8 cellular contexts compared by ENCODE assay signal in genomic region chr14:77707355-77707723, GRCh38. TPM values are rescaled to one million over a fixed set of nuclear protein-coding genes. Genes with fewer than 3 reads are reported as not detected.
DNase-seq lines count a peak whose midpoint lies in the region; ATAC-seq and TF ChIP-seq lines count a peak whose summit lies in the region.

No MANE protein-coding gene starts in this region.

- H3K9ac ChIP-seq in duodenal mucosa (ENCODE audit: low read depth in 1 of 2, low read length in 2 of 2): peak overlapping the region; percentile 78 to 86

- H3K27ac ChIP-seq in RWPE1 (peak overlapping the region; percentile 63), duodenal mucosa (ENCODE audit: low read depth, low read length) (no peak overlapping the region), lung (ENCODE audit: low read depth in 1 of 2, low read length in 1 of 2) (peak overlapping the region in 1 of 2 donors; percentile 66), thoracic aorta (peak overlapping the region; percentile 20 to 37)

- H3K4me1 ChIP-seq in duodenal mucosa (ENCODE audit: control insufficient read depth in 1 of 2, insufficient read depth in 2 of 2, low read length in 2 of 2): peaks cover 24 to 29% of the 10 kb centered on the region in 2 donors
- peaks cover 2 to 8% of the 10 kb centered on the region in 2 donors for H3K4me1 ChIP-seq in lung (ENCODE audit: control insufficient read depth in 2 of 2, insufficient read depth in 2 of 2, low read length in 2 of 2)
- H3K4me1 ChIP-seq in thoracic aorta (ENCODE audit: control insufficient read depth in 1 of 2, low read depth in 2 of 2): peaks cover 27% of the 10 kb centered on the region in 2 donors

- DNase-seq in NCI-H446 (lab: John Stamatoyannopoulos, UW) (peak; percentile 8 to 12), NCI-H446 treated with DMSO at 0.1 percent for 48 hours (lab: John Stamatoyannopoulos, UW) (no peak), RWPE1 (ENCODE audit: low spot score) (peak; percentile 57), lung (ENCODE audit: low spot score) (no peak), thoracic aorta (ENCODE audit: low spot score) (no peak)

- no peaks in the 10 kb centered on the region for H3K9me3 ChIP-seq in duodenal mucosa (ENCODE audit: control insufficient read depth in 1 of 2, low read length in 2 of 2)
- H3K9me3 ChIP-seq in lung (ENCODE audit: control insufficient read depth in 2 of 2, insufficient read depth in 1 of 2, low read length in 1 of 2): no peaks in the 10 kb centered on the region
- H3K9me3 ChIP-seq in thoracic aorta: no peaks in the 10 kb centered on the region

- WGBS in lung, 2 donors: 1% methylated on average over 14 of the region's 14 CpGs

- CTCF ChIA-PET in RWPE1 (lab: Yijun Ruan, JAX): interaction anchor here (0.6 kb wide), 1 partner anchor 9 kb away, joined by 3 read pairs; no protein-coding TSS in a partner anchor

- H3K36me3 ChIP-seq in duodenal mucosa (ENCODE audit: control insufficient read depth in 1 of 2, insufficient read depth in 2 of 2, low read length in 2 of 2): peaks cover 15 to 37% of the 10 kb centered on the region in 2 donors
- peaks cover 17 to 18% of the 10 kb centered on the region in 2 donors for H3K36me3 ChIP-seq in lung (ENCODE audit: control insufficient read depth in 2 of 2, insufficient read depth in 2 of 2, low read length in 2 of 2)
- peaks cover 22% of the 10 kb centered on the region for H3K36me3 ChIP-seq in thoracic aorta

- H3K27me3 ChIP-seq in duodenal mucosa (ENCODE audit: control insufficient read depth in 1 of 2, insufficient read depth in 2 of 2, low read length in 2 of 2) (no peaks in the 10 kb centered on the region), lung (ENCODE audit: control insufficient read depth, insufficient read depth) (no peaks in the 10 kb centered on the region), thoracic aorta (replicated peaks; ENCODE audit: insufficient read depth) (no peaks in the 10 kb centered on the region)

- peak overlapping the region; percentile 93 to 100 for H3K4me3 ChIP-seq in duodenal mucosa (ENCODE audit: low read depth in 1 of 2, low read length in 2 of 2)
- H3K4me3 ChIP-seq in lung: peak overlapping the region; percentile 95
- H3K4me3 ChIP-seq in thoracic aorta: peak overlapping the region; percentile 76

- POLR2A ChIA-PET in RWPE1 (lab: Yijun Ruan, JAX; ENCODE audit: low non-redundant PET): no interaction called here

- ATAC-seq in GM19463 (IDR thresholded peaks at IDR 0.05; ENCODE audit: unreplicated experiment) (peak; percentile 22), HG03520 (IDR thresholded peaks at IDR 0.05; ENCODE audit: unreplicated experiment) (peak; percentile 20), lung (ENCODE audit: insufficient read depth, low FRiP score) (no peak), thoracic aorta (ENCODE audit: insufficient number of reproducible peaks, low FRiP score, low read depth) (no peak)

- TF ChIP-seq CTCF in RWPE1 (conservative IDR thresholded peaks at IDR 0.05; ENCODE audit: low read depth): peak; percentile 64
- no peak for TF ChIP-seq CTCF in lung (IDR thresholded peaks at IDR 0.05; ENCODE audit: control extremely low read depth, extremely low read depth)
- TF ChIP-seq CTCF in thoracic aorta (IDR thresholded peaks at IDR 0.05): no peak

RNA-seq across cellular contexts. Expression of gene ALKBH1, which starts 0.5 kb away (rescaled TPM):
- 10 to 100 TPM; 10.0 to 11.7 TPM for total RNA-seq in lung
- polyA plus RNA-seq in lung: 1 to 10 TPM; 6.2 to 6.8 TPM
- 1 to 10 TPM; 7.2 to 7.3 TPM for total RNA-seq in thoracic aorta

RNA-seq across cellular contexts. Expression of gene SLIRP, which starts 0.6 kb away (rescaled TPM):
- total RNA-seq in lung: 10 to 100 TPM; 41.6 to 86.8 TPM
- polyA plus RNA-seq in lung: 100 to 1,000 TPM; 227 to 423 TPM
- 100 to 1,000 TPM; 260 to 347 TPM for total RNA-seq in thoracic aorta

RNA-seq across cellular contexts. Expression of gene SNW1, which starts 53.6 kb away (rescaled TPM):
- total RNA-seq in lung: 10 to 100 TPM; 54.6 to 86.3 TPM
- 10 to 100 TPM; 23.9 to 41.1 TPM for polyA plus RNA-seq in lung
- total RNA-seq in thoracic aorta: 10 to 100 TPM; 40.9 to 47.5 TPM

Comparison
In these comparisons a context has a peak if more than half of its experiments do, and no peak if none do; other contexts are left out.
1. DNase-seq: peak in NCI-H446 (2 of 2) and RWPE1 (single experiment); none in NCI-H446 treated with DMSO at 0.1 percent for 48 hours (single experiment), lung (single experiment) and thoracic aorta (single experiment).
2. ATAC-seq: peak in GM19463 (single experiment) and HG03520 (single experiment); none in lung (single experiment) and thoracic aorta (single experiment).
3. Peak in every context shown above with its lines, with median percentiles within 50 percentile points of each other: H3K4me3 ChIP-seq.